In the genomic region with DNA sequence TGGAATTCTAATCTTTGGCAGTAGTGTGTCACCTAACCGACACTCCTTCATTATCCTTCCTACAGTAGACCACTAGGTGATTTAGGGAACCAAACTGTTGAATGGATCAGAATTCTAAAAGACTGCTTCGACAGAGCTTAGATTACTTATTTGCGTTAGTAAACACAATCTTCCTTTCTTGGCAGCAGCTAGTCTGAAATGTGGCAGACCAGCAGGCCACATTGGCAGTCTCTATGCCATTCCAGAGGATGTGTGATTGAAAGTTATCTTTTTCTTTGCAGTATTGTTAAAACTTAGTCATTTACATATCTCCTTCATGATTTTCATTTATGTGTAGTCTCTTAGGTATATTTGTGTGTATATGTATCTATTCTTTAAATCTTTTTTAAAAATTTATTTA, we compare ENCODE assay signal across 18 cellular contexts. TPM values are rescaled to one million over a fixed set of nuclear protein-coding genes. Genes with fewer than 3 reads are reported as not detected.
DNase-seq lines count a peak whose midpoint lies in the region; ATAC-seq and TF ChIP-seq lines count a peak whose summit lies in the region.
"Had no signal": no experiment of that assay in that cellular context is flagged by ENCODE, and none has a peak within 500 bp of the region (broad histone marks: within the 10 kb centered on the region; RNA-seq: fewer than 3 reads in every experiment).

No MANE protein-coding gene starts in this region.

- H4K5ac ChIP-seq in IMR-90 (ENCODE audit: low read depth, low read length): no peak overlapping the region

- no peak overlapping the region for H3K4me2 ChIP-seq in IMR-90 (ENCODE audit: low read depth, low read length)

- H3K9me1 ChIP-seq in IMR-90 (ENCODE audit: insufficient read depth, low read length): peaks cover 20% of the 10 kb centered on the region

- H3K9me3 Mint-ChIP-seq in CD8-positive, alpha-beta memory T cell: no peaks in the 10 kb centered on the region
- H3K9me3 Mint-ChIP-seq in effector memory CD8-positive, alpha-beta T cell: no peaks in the 10 kb centered on the region
- H3K9me3 Mint-ChIP-seq: mesothelial cell of epicardium, WTC11 had no signal

- POLR2A ChIA-PET in CD8-positive, alpha-beta memory T cell (lab: Charles Lee): interaction anchor here (2.3 kb wide), 1 partner anchor 12 kb away, joined by 7 read pairs; no protein-coding TSS in a partner anchor
- POLR2A ChIA-PET in IMR-90 (lab: Charles Lee; ENCODE audit: unreplicated experiment): no interaction called here

- in situ Hi-C loops in IMR-90 (cut with MboI; ENCODE audit: low sequenced_read_pairs): no loop called here

- peaks cover 0 to 41% of the 10 kb centered on the region in 2 experiments; a peak in 2 of 4 replicates for H3K79me1 ChIP-seq in IMR-90 (ENCODE audit: low read depth in 1 of 2, low read length in 2 of 2)

- H3K23ac ChIP-seq in IMR-90 (ENCODE audit: low read depth, low read length): 0 out of 2 replicates have a peak overlapping the region, but pooled peaks have one; percentile 57

- TF ChIP-seq RAD21 in IMR-90 (IDR thresholded peaks at IDR 0.05; ENCODE audit: low read length): no peak

- peaks cover 4 to 21% (median 6%) of the 10 kb centered on the region in 3 donors for H3K36me3 Mint-ChIP-seq in CD8-positive, alpha-beta memory T cell
- H3K36me3 Mint-ChIP-seq in effector memory CD8-positive, alpha-beta T cell (ENCODE audit: insufficient read depth): peaks cover 51% of the 10 kb centered on the region
- H3K36me3 Mint-ChIP-seq: mesothelial cell of epicardium, WTC11 had no signal

- WGBS in IMR-90 (ENCODE audit: extremely low coverage in 2 of 2, insufficient read length in 1 of 2), 2 experiments: no CpG with 5 or more reads among the region's 3 CpGs
- WGBS in sigmoid colon, 2 donors: 64 to 72% methylated on average over 3 of the region's 3 CpGs

- BruUV-seq in IMR-90 (replicated peaks; lab: Mats Ljungman, UMichigan): no TSS peak

- peak overlapping the region in 6 of 8 donors; percentile 24 to 89 (median 79) for H3K27ac Mint-ChIP-seq in CD8-positive, alpha-beta memory T cell
- peak overlapping the region in 1 of 2 donors; percentile 90 for H3K27ac Mint-ChIP-seq in effector memory CD8-positive, alpha-beta T cell
- H3K27ac Mint-ChIP-seq: mesothelial cell of epicardium had no signal

- no peak overlapping the region for H2AK9ac ChIP-seq in IMR-90 (replicated peaks; ENCODE audit: low read depth, low read length, poor library complexity)

- no peak overlapping the region for H2AFZ ChIP-seq in IMR-90 (replicated peaks; ENCODE audit: low read length, poor library complexity)

- H3K14ac ChIP-seq in IMR-90 (replicated peaks; ENCODE audit: low read depth, low read length): no peak overlapping the region; the same call in 1 of the 2 replicates

- DNase-seq in CD8-positive, alpha-beta memory T cell: no peak
- DNase-seq in IMR-90 (no peak), sigmoid colon (no peak), T-helper 2 cell (no peak)
- no peak for DNase-seq in effector memory CD8-positive, alpha-beta T cell
- no peak for DNase-seq in activated CD4-positive, alpha-beta T cell treated with anti-CD3 and anti-CD28 coated beads for 48 hours
- DNase-seq: activated naive CD4-positive, alpha-beta T cell treated with anti-CD3 and anti-CD28 coated beads, Interleukin-2, amount 50 U/mL, for 16 hours; BE2C; DMS53; KBM-7; NCI-H1092; nucleus accumbens; stimulated activated CD4-positive, alpha-beta T cell treated with anti-CD3 and anti-CD28 coated beads, Interleukin-2, amount 100 ng/mL, for 48 hours; testis had no signal

- H3K4me3 Mint-ChIP-seq in CD8-positive, alpha-beta memory T cell: peak overlapping the region in 5 of 7 donors; percentile 42 to 87 (median 65)
- peak overlapping the region; percentile 54 to 59 for H3K4me3 Mint-ChIP-seq in effector memory CD8-positive, alpha-beta T cell
- H3K4me3 Mint-ChIP-seq: mesothelial cell of epicardium, WTC11 had no signal

- H2AK5ac ChIP-seq in IMR-90 (ENCODE audit: low read depth, low read length): no peak overlapping the region

- no peaks in the 10 kb centered on the region for H3K27me3 ChIP-seq in CD8-positive, alpha-beta memory T cell (ENCODE audit: insufficient read depth, low read length, poor library complexity, severe bottlenecking)
- H3K27me3 ChIP-seq in IMR-90 (ENCODE audit: control insufficient read depth, insufficient read depth, low read length) (no peaks in the 10 kb centered on the region), sigmoid colon (no peaks in the 10 kb centered on the region)
- H3K27me3 ChIP-seq: BE2C, breast epithelium, testis had no signal

- no peaks in the 10 kb centered on the region for H3K9me3 ChIP-seq in CD8-positive, alpha-beta memory T cell (ENCODE audit: low read length)
- H3K9me3 ChIP-seq in IMR-90 (ENCODE audit: control insufficient read depth, insufficient read depth, low read length): no peaks in the 10 kb centered on the region
- H3K9me3 ChIP-seq in sigmoid colon: no peaks in the 10 kb centered on the region
- H3K9me3 ChIP-seq: BE2C, breast epithelium, testis had no signal

- H4K20me1 ChIP-seq in IMR-90 (ENCODE audit: insufficient read depth, low read length): peaks cover 63% of the 10 kb centered on the region

- no peak for ATAC-seq in IMR-90 (ENCODE audit: low read depth)
- ATAC-seq in effector memory CD8-positive, alpha-beta T cell (replicated peaks): no peak
- no peak for ATAC-seq in HG02840 (IDR thresholded peaks at IDR 0.05; ENCODE audit: low FRiP score, unreplicated experiment)
- ATAC-seq: WTC11 had no signal

- H4K8ac ChIP-seq in IMR-90 (ENCODE audit: low read depth in 2 of 2, low read length in 2 of 2): no peak overlapping the region

- H4K91ac ChIP-seq in IMR-90 (ENCODE audit: insufficient read depth, low read depth, low read length): no peak overlapping the region

- H3K4me1 Mint-ChIP-seq in CD8-positive, alpha-beta memory T cell: peaks cover 85 to 97% (median 93%) of the 10 kb centered on the region in 3 donors
- H3K4me1 Mint-ChIP-seq in effector memory CD8-positive, alpha-beta T cell (ENCODE audit: low read depth in 2 of 2): peaks cover 54 to 73% of the 10 kb centered on the region in 2 donors

- H3K56ac ChIP-seq in IMR-90 (ENCODE audit: extremely low read depth, insufficient read depth, low read length): no peak overlapping the region

- H3K4me3 ChIP-seq in CD8-positive, alpha-beta memory T cell (ENCODE audit: low read length): no peak overlapping the region
- H3K4me3 ChIP-seq in IMR-90 (ENCODE audit: insufficient read depth, low read depth, low read length): no peak overlapping the region
- H3K4me3 ChIP-seq in sigmoid colon: no peak overlapping the region
- H3K4me3 ChIP-seq: breast epithelium, testis had no signal

- H2BK5ac ChIP-seq in IMR-90 (ENCODE audit: low read depth, low read length, poor library complexity, severe bottlenecking): peak overlapping the region; percentile 60

- CTCF ChIA-PET in CD8-positive, alpha-beta memory T cell (lab: Charles Lee): interaction anchor here (0.6 to 1.2 kb wide), 3 partner anchors 78 to 153 kb away, joined by 3 read pairs; no protein-coding TSS in a partner anchor
- CTCF ChIA-PET in IMR-90 (lab: Yijun Ruan, JAX): no interaction called here

- H3K27ac ChIP-seq in CD8-positive, alpha-beta memory T cell (ENCODE audit: low read depth, low read length): no peak overlapping the region
- no peak overlapping the region for H3K27ac ChIP-seq in IMR-90 (ENCODE audit: insufficient read depth, low read length)
- peak overlapping the region in 3 of 4 donors; percentile 48 to 84 (median 51) for H3K27ac ChIP-seq in sigmoid colon
- H3K27ac ChIP-seq: testis had no signal

- intact Hi-C loops in IMR-90 (cut with micrococcal nuclease): no loop called here
- intact Hi-C loops in sigmoid colon (cut with DNase I): no loop called here

- no peaks in the 10 kb centered on the region for H3K27me3 Mint-ChIP-seq in CD8-positive, alpha-beta memory T cell
- H3K27me3 Mint-ChIP-seq in effector memory CD8-positive, alpha-beta T cell: no peaks in the 10 kb centered on the region

- H2BK20ac ChIP-seq in IMR-90 (ENCODE audit: low read depth, low read length): no peak overlapping the region

- no peak overlapping the region for H2BK15ac ChIP-seq in IMR-90 (ENCODE audit: low read depth, low read length)

- no peak overlapping the region for H3K4ac ChIP-seq in IMR-90 (ENCODE audit: low read depth, low read length)

- no peak overlapping the region for H2BK120ac ChIP-seq in IMR-90 (ENCODE audit: low read depth, low read length)

- TF ChIP-seq POLR2A in IMR-90 (IDR thresholded peaks at IDR 0.05; ENCODE audit: low read depth, low read length) (no peak), sigmoid colon (IDR thresholded peaks at IDR 0.05) (no peak)

- no peak for TF ChIP-seq EP300 in sigmoid colon (IDR thresholded peaks at IDR 0.05)

- no peak overlapping the region for H3K9ac ChIP-seq in IMR-90 (ENCODE audit: low read depth, low read length)

- H3K18ac ChIP-seq in IMR-90 (ENCODE audit: low read depth, low read length): no peak overlapping the region

- no peak for TF ChIP-seq CTCF in IMR-90 (conservative IDR thresholded peaks at IDR 0.05; ENCODE audit: low read depth, low read length)
- no peak for TF ChIP-seq CTCF in sigmoid colon (IDR thresholded peaks at IDR 0.05)

- H3K36me3 ChIP-seq in CD8-positive, alpha-beta memory T cell (ENCODE audit: insufficient read depth, low read length): no peaks in the 10 kb centered on the region
- H3K36me3 ChIP-seq in IMR-90 (ENCODE audit: control insufficient read depth, insufficient read depth, low read length) (no peaks in the 10 kb centered on the region; the same call in 1 of the 2 replicates), sigmoid colon (no peaks in the 10 kb centered on the region)
- H3K36me3 ChIP-seq: BE2C, breast epithelium had no signal

- dilution Hi-C loops in IMR-90 (cut with HindIII; ENCODE audit: low sequenced_read_pairs, unreplicated experiment): no loop called here

- H3K4me1 ChIP-seq in CD8-positive, alpha-beta memory T cell (ENCODE audit: insufficient read depth, low read length): peaks cover 79% of the 10 kb centered on the region
- H3K4me1 ChIP-seq in IMR-90 (ENCODE audit: control insufficient read depth, insufficient read depth, low read length): peaks cover 9% of the 10 kb centered on the region; the same call in 1 of the 2 replicates
- H3K4me1 ChIP-seq in sigmoid colon: peaks cover 0 to 97% (median 81%) of the 10 kb centered on the region in 4 donors

RNA-seq across cellular contexts. Expression of gene MBNL1, which starts 23.6 kb away (rescaled TPM):
- total RNA-seq in CD8-positive, alpha-beta memory T cell: 100 to 1,000 TPM; 386 to 391 TPM
- polyA plus RNA-seq in CD8-positive, alpha-beta memory T cell: 303 TPM
- total RNA-seq in IMR-90 (2012; rRNA removed): 515 and 664 TPM in 2 replicates
- polyA plus RNA-seq in IMR-90 (2012; rRNA removed): 127 and 129 TPM in 2 replicates
- 41.6 and 47.4 TPM in 2 replicates for polyA plus RNA-seq in IMR-90 (2012; cell fraction: cytosol; rRNA removed)
- 48.0 and 82.1 TPM in 2 replicates for polyA plus RNA-seq in IMR-90 (2012; cell fraction: nucleus; rRNA removed; ENCODE audit: low replicate concordance)
- total RNA-seq in sigmoid colon: 100 to 1,000 TPM; 602 to 898 (median 756) TPM
- 10 to 100 TPM; 60.5 to 74.7 (median 67.3) TPM for polyA plus RNA-seq in sigmoid colon

Comparison
In these comparisons a context has a peak if more than half of its experiments do, and no peak if none do; other contexts are left out.
1. H3K27ac ChIP-seq: peak in sigmoid colon (3 of 4); none in CD8-positive, alpha-beta memory T cell (single experiment) and IMR-90 (single experiment).